Comparison of ENCODE assay signal across 21 cellular contexts in genomic region chr16:12060751-12061150, GRCh38.
DNase-seq lines count a peak whose midpoint lies in the region; ATAC-seq and TF ChIP-seq lines count a peak whose summit lies in the region.
"Had no signal": no experiment of that assay in that cellular context is flagged by ENCODE, and none has a peak within 500 bp of the region (broad histone marks: within the 10 kb centered on the region; RNA-seq: fewer than 3 reads in every experiment).

No MANE protein-coding gene starts in this region.

- peaks cover 17% of the 10 kb centered on the region for H3K4me1 Mint-ChIP-seq in neural progenitor cell

- no peak overlapping the region for H2AFZ ChIP-seq in neural progenitor cell (replicated peaks)

- no peak overlapping the region for H3K4me2 ChIP-seq in neural progenitor cell

- no peak overlapping the region for H3K27ac Mint-ChIP-seq in neural progenitor cell
- H3K27ac Mint-ChIP-seq: activated CD8-positive, alpha-beta T cell treated with anti-CD3 and anti-CD28 coated beads for 36 hours; activated naive CD8-positive, alpha-beta T cell treated with anti-CD3 and anti-CD28 coated beads, Interleukin-2, amount 10 ng/mL, durations not matched to agents 7 days and 5 days; T-cell had no signal

- no peaks in the 10 kb centered on the region for H3K36me3 Mint-ChIP-seq in neural progenitor cell
- H3K36me3 Mint-ChIP-seq: activated naive CD8-positive, alpha-beta T cell treated with anti-CD3 and anti-CD28 coated beads, Interleukin-2, amount 10 ng/mL, durations not matched to agents 7 days and 5 days had no signal

- no peaks in the 10 kb centered on the region for H3K36me3 ChIP-seq in neural progenitor cell

- TF ChIP-seq CTCF in neural progenitor cell (IDR thresholded peaks at IDR 0.05), result no peak

- no peak overlapping the region for H3K4me3 Mint-ChIP-seq in neural progenitor cell
- H3K4me3 Mint-ChIP-seq: activated CD8-positive, alpha-beta T cell treated with anti-CD3 and anti-CD28 coated beads for 36 hours; activated naive CD8-positive, alpha-beta T cell treated with anti-CD3 and anti-CD28 coated beads, Interleukin-2, amount 10 ng/mL, durations not matched to agents 7 days and 5 days; T-cell had no signal

- no peaks in the 10 kb centered on the region for H3K9me3 ChIP-seq in neural progenitor cell (ENCODE audit: low read depth)
- H3K9me3 ChIP-seq: mucosa of descending colon, testis had no signal

- no peaks in the 10 kb centered on the region for H3F3A ChIP-seq in neural progenitor cell (ENCODE audit: low read depth)

- no peak overlapping the region for H3K27ac ChIP-seq in neural progenitor cell
- H3K27ac ChIP-seq: HL-60, testis, VCaP had no signal

- H4K20me1 ChIP-seq in neural progenitor cell (ENCODE audit: low read depth), result no peaks in the 10 kb centered on the region

- ATAC-seq in GM19463 (IDR thresholded peaks at IDR 0.05; ENCODE audit: unreplicated experiment), result peak; percentile 68
- peak; percentile 49 for ATAC-seq in HG03460 (IDR thresholded peaks at IDR 0.05; ENCODE audit: unreplicated experiment)
- ATAC-seq in GM21526 (IDR thresholded peaks at IDR 0.05; ENCODE audit: low FRiP score, unreplicated experiment), result no peak
- ATAC-seq: mucosa of descending colon, T-cell had no signal

- H3K4me3 ChIP-seq in neural progenitor cell, result no peak overlapping the region
- H3K4me3 ChIP-seq: mucosa of descending colon, testis had no signal

- H3K27me3 Mint-ChIP-seq in neural progenitor cell (ENCODE audit: insufficient read depth, low read depth), result peaks cover 5% of the 10 kb centered on the region
- H3K27me3 Mint-ChIP-seq: activated CD8-positive, alpha-beta T cell treated with anti-CD3 and anti-CD28 coated beads for 36 hours; T-cell had no signal

- no peak overlapping the region for H3K9ac ChIP-seq in neural progenitor cell

- DNase-seq in kidney tubule cell (ENCODE audit: low spot score), result peak; percentile 96
- peak; percentile 25 for DNase-seq in ureter (ENCODE audit: low spot score)
- no peak for DNase-seq in neural progenitor cell (ENCODE audit: low spot score)
- no peak for DNase-seq in stimulated activated CD4-positive, alpha-beta T cell treated with anti-CD3 and anti-CD28 coated beads, Interleukin-4, amount 100 ng/mL, for 4 hours
- DNase-seq: activated CD8-positive, alpha-beta T cell treated with anti-CD3 and anti-CD28 coated beads for 36 hours; activated naive CD8-positive, alpha-beta T cell treated with anti-CD3 and anti-CD28 coated beads, Interleukin-2, amount 10 ng/mL, durations not matched to agents 7 days and 5 days; DMS53; effector CD8-positive, alpha-beta T cell; hippocampal formation; mucosa of descending colon; NCI-H1048; NCI-H2171 treated with DMSO at 0.1 percent for 48 hours; NCI-H82; stimulated activated CD4-positive, alpha-beta T cell treated with anti-CD3 and anti-CD28 coated beads, Interleukin-4, amount 100 ng/mL, for 24 hours; T-cell; testis had no signal

- no peaks in the 10 kb centered on the region for H3K9me3 Mint-ChIP-seq in neural progenitor cell
- H3K9me3 Mint-ChIP-seq: activated CD8-positive, alpha-beta T cell treated with anti-CD3 and anti-CD28 coated beads for 36 hours; activated naive CD8-positive, alpha-beta T cell treated with anti-CD3 and anti-CD28 coated beads, Interleukin-2, amount 10 ng/mL, durations not matched to agents 7 days and 5 days; T-cell had no signal

- no peaks in the 10 kb centered on the region for H3K4me1 ChIP-seq in neural progenitor cell
- H3K4me1 ChIP-seq: testis had no signal

- H3K79me2 ChIP-seq in neural progenitor cell (ENCODE audit: low read depth), result no peaks in the 10 kb centered on the region

- H3K27me3 ChIP-seq in neural progenitor cell, result no peaks in the 10 kb centered on the region
- H3K27me3 ChIP-seq: testis had no signal

Comparison
In these comparisons a context has a peak if more than half of its experiments do, and no peak if none do; other contexts are left out.
1. DNase-seq: peak in kidney tubule cell (single experiment) and ureter (single experiment); none in neural progenitor cell (single experiment) and stimulated activated CD4-positive, alpha-beta T cell treated with anti-CD3 and anti-CD28 coated beads, Interleukin-4, amount 100 ng/mL, for 4 hours (0 of 2).